11 cellular contexts compared by ENCODE assay signal in the genomic region with DNA sequence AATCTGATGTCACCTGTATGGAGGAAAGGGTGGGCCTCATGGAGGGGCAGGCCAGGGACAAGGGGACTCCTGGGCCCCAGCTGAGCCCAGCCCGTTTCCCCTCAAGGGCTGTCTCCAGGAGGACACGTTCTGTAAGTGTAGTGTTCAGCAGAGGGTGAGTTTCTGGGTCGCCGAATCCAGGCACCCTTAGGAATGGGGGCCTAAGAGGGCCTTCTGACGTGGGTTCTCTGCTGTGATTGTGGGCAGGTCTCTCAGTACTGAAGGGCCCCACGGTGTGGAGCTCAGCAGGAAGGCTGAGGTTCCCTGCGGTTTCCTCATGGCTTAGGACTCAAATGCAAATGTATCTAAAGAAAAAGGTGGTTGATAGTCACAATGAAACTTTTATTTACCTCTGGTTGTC. TPM values are rescaled to one million over a fixed set of nuclear protein-coding genes. Genes with fewer than 3 reads are reported as not detected.
DNase-seq lines count a peak whose midpoint lies in the region; ATAC-seq, FAIRE-seq and TF ChIP-seq lines count a peak whose summit lies in the region.
"Had no signal": no experiment of that assay in that cellular context is flagged by ENCODE, and none has a peak within 500 bp of the region (broad histone marks: within the 10 kb centered on the region; RNA-seq: fewer than 3 reads in every experiment).

No MANE protein-coding gene starts in this region.

- no peak overlapping the region for H3K4me2 ChIP-seq in Karpas-422 (ENCODE audit: low read depth, low read length, poor library complexity, severe bottlenecking)

- H3K9me2 ChIP-seq in Karpas-422 (replicated peaks; ENCODE audit: insufficient read depth, low read length) = no peaks in the 10 kb centered on the region

- H3K4me3 ChIP-seq in HUES6 (ENCODE audit: low read depth, low read length) (no peak overlapping the region), spleen (no peak overlapping the region), Karpas-422 (ENCODE audit: low read length) (no peak overlapping the region)
- H3K4me3 ChIP-seq: esophagus muscularis mucosa, vagina had no signal

- H3K4me1 ChIP-seq in HUES6 (ENCODE audit: control insufficient read depth, insufficient read depth, low read length) = peaks cover 29% of the 10 kb centered on the region
- H3K4me1 ChIP-seq in spleen = peaks cover 17 to 50% (median 32%) of the 10 kb centered on the region in 6 donors
- peaks cover 10% of the 10 kb centered on the region for H3K4me1 ChIP-seq in Karpas-422 (ENCODE audit: low read length)

- H3K27ac Mint-ChIP-seq in activated naive CD4-positive, alpha-beta T cell treated with anti-CD3 and anti-CD28 coated beads, Interleukin-2, amount 50 U/mL, for 72 hours = peak overlapping the region; percentile 75 to 90

- 26 to 48% (median 34%) methylated on average over 7 of the region's 7 CpGs for WGBS in spleen, 5 donors

- H3K27ac ChIP-seq in HUES6 (ENCODE audit: low read depth, low read length) = peak overlapping the region; percentile 61; the same call in 1 of the 2 replicates
- H3K27ac ChIP-seq in spleen = peak overlapping the region in 3 of 8 donors; percentile 41 to 53 (median 51)
- no peak overlapping the region for H3K27ac ChIP-seq in Karpas-422 (ENCODE audit: low read length)
- H3K27ac ChIP-seq: esophagus muscularis mucosa, vagina had no signal

- intact Hi-C loops in spleen (cut with DNase I; ENCODE audit: low total_unique reads) = no loop called here

- TF ChIP-seq POLR2A in spleen (IDR thresholded peaks at IDR 0.05) (no peak), H54 (IDR thresholded peaks at IDR 0.05; ENCODE audit: low read depth, low read length) (no peak)

- no peak overlapping the region for H2AFZ ChIP-seq in Karpas-422 (ENCODE audit: low read length)

- H3K36me3 Mint-ChIP-seq in activated naive CD4-positive, alpha-beta T cell treated with anti-CD3 and anti-CD28 coated beads, Interleukin-2, amount 50 U/mL, for 72 hours = peaks cover 0 to 5% of the 10 kb centered on the region in 2 donors

- in situ Hi-C loops in GM13977 (cut with MboI; ENCODE audit: low pct_unique_long_range_greater_than_20kb, low sequenced_read_pairs, unreplicated experiment) = no loop called here

- H3K9me3 ChIP-seq in HUES6 (ENCODE audit: control insufficient read depth, insufficient read depth, low read depth, low read length) (no peaks in the 10 kb centered on the region), spleen (no peaks in the 10 kb centered on the region), Karpas-422 (ENCODE audit: low read length) (no peaks in the 10 kb centered on the region)
- H3K9me3 ChIP-seq: esophagus muscularis mucosa, vagina had no signal

- no peak for TF ChIP-seq CTCF in GM13977 (IDR thresholded peaks at IDR 0.05; ENCODE audit: extremely low read depth, insufficient read depth, missing control alignments)
- no peak for TF ChIP-seq CTCF in spleen (IDR thresholded peaks at IDR 0.05 in 8 of 11, conservative IDR thresholded peaks at IDR 0.05 in 3 of 11)
- TF ChIP-seq CTCF in D721Med (IDR thresholded peaks at IDR 0.05; ENCODE audit: insufficient read depth, missing control alignments) = no peak

- peak; percentile 73 for DNase-seq in GM13977 (ENCODE audit: low spot score)
- DNase-seq in activated naive CD4-positive, alpha-beta T cell treated with anti-CD3 and anti-CD28 coated beads, Interleukin-2, amount 50 U/mL, for 72 hours (ENCODE audit: low spot score in 2 of 2) = no peak
- peak; percentile 61 for DNase-seq in spleen
- DNase-seq in Karpas-422 = no peak
- no peak for DNase-seq in D721Med (ENCODE audit: insufficient read length, low spot score)
- no peak for DNase-seq in H54 (ENCODE audit: insufficient read length, low spot score)
- DNase-seq: NCI-H1694 treated with DMSO at 0.1 percent for 48 hours had no signal

- peaks cover 2% of the 10 kb centered on the region; the same call in 1 of the 2 replicates for H4K20me1 ChIP-seq in Karpas-422 (ENCODE audit: insufficient read depth, low read depth, low read length)

- ATAC-seq in activated naive CD4-positive, alpha-beta T cell treated with anti-CD3 and anti-CD28 coated beads, Interleukin-2, amount 50 U/mL, for 72 hours = peak; percentile 84 to 89

- H3K9ac ChIP-seq in HUES6 (ENCODE audit: low read length) = no peak overlapping the region
- H3K9ac ChIP-seq in Karpas-422 (ENCODE audit: low read length) = no peak overlapping the region

- H3K79me2 ChIP-seq in Karpas-422 (ENCODE audit: low read length) = peaks cover 21% of the 10 kb centered on the region

- H3K36me3 ChIP-seq in HUES6 (ENCODE audit: control insufficient read depth, insufficient read depth, low read length) (peaks cover 49% of the 10 kb centered on the region), spleen (peaks cover 0 to 56% (median 21%) of the 10 kb centered on the region in 6 donors), Karpas-422 (ENCODE audit: insufficient read depth, low read length) (no peaks in the 10 kb centered on the region)

- H3K9me3 Mint-ChIP-seq in activated naive CD4-positive, alpha-beta T cell treated with anti-CD3 and anti-CD28 coated beads, Interleukin-2, amount 50 U/mL, for 72 hours = no peaks in the 10 kb centered on the region

- no peak for FAIRE-seq in D721Med (lab: Jason Lieb, UNC)
- no peak for FAIRE-seq in H54 (lab: Jason Lieb, UNC)
- FAIRE-seq: islet of Langerhans had no signal

- H3K27me3 ChIP-seq in HUES6 (ENCODE audit: control insufficient read depth, insufficient read depth, low read length) (no peaks in the 10 kb centered on the region), spleen (replicated peaks in 1 of 7) (no peaks in the 10 kb centered on the region), Karpas-422 (ENCODE audit: low read length) (no peaks in the 10 kb centered on the region)
- H3K27me3 ChIP-seq: esophagus muscularis mucosa, vagina had no signal

RNA-seq across cellular contexts. Expression of gene PTDSS2, which starts 6.5 kb away (rescaled TPM):
- total RNA-seq in activated naive CD4-positive, alpha-beta T cell treated with anti-CD3 and anti-CD28 coated beads, Interleukin-2, amount 50 U/mL, for 72 hours = 10 to 100 TPM; 23.6 to 23.8 TPM
- 10 to 100 TPM; 24.6 to 40.7 (median 29.4) TPM for total RNA-seq in spleen
- 10 to 100 TPM; 11.0 to 26.6 (median 14.9) TPM for polyA plus RNA-seq in spleen
- 13.5 and 25.4 TPM in 2 replicates for total RNA-seq in Karpas-422 (2014; rRNA removed; shearing (Covaris generic); ENCODE audit: low replicate concordance)

RNA-seq across cellular contexts. Expression of gene ANO9, which starts 14.7 kb away (rescaled TPM):
- 10 to 100 TPM; 61.2 to 69.3 TPM for total RNA-seq in activated naive CD4-positive, alpha-beta T cell treated with anti-CD3 and anti-CD28 coated beads, Interleukin-2, amount 50 U/mL, for 72 hours
- 10 to 100 TPM; 10.2 to 34.5 (median 25.9) TPM for total RNA-seq in spleen
- polyA plus RNA-seq in spleen = 10 to 100 TPM; 32.7 to 53.8 (median 50.3) TPM
- 1.4 and 2.2 TPM in 2 replicates for total RNA-seq in Karpas-422 (2014; rRNA removed; shearing (Covaris generic); ENCODE audit: low replicate concordance)

RNA-seq across cellular contexts. Expression of gene SIGIRR, which starts 41.7 kb away (rescaled TPM):
- 10 to 100 TPM; 63.8 to 80.8 TPM for total RNA-seq in activated naive CD4-positive, alpha-beta T cell treated with anti-CD3 and anti-CD28 coated beads, Interleukin-2, amount 50 U/mL, for 72 hours
- 100 to 1,000 TPM in 2 of 7 donors, 10 to 100 TPM in 5; 67.9 to 118 (median 90.9) TPM for total RNA-seq in spleen
- 100 to 1,000 TPM in 2 of 3 donors, 10 to 100 TPM in 1; 95.9 to 194 (median 161) TPM for polyA plus RNA-seq in spleen
- total RNA-seq in Karpas-422 (2014; rRNA removed; shearing (Covaris generic); ENCODE audit: low replicate concordance) = 28.9 and 34.6 TPM in 2 replicates

RNA-seq across cellular contexts. Expression of gene RNH1, which starts 50.5 kb away (rescaled TPM):
- 10 to 100 TPM; 90.9 to 98.0 TPM for total RNA-seq in activated naive CD4-positive, alpha-beta T cell treated with anti-CD3 and anti-CD28 coated beads, Interleukin-2, amount 50 U/mL, for 72 hours
- total RNA-seq in spleen = 100 to 1,000 TPM; 133 to 159 (median 147) TPM
- polyA plus RNA-seq in spleen = 100 to 1,000 TPM in 1 of 3 donors, 10 to 100 TPM in 2; 72.8 to 143 (median 83.8) TPM
- 59.4 and 107 TPM in 2 replicates for total RNA-seq in Karpas-422 (2014; rRNA removed; shearing (Covaris generic); ENCODE audit: low replicate concordance)

Comparison
In these comparisons a context has a peak if more than half of its experiments do, and no peak if none do; other contexts are left out.
1. DNase-seq: peak in GM13977 (single experiment) and spleen (single experiment); none in activated naive CD4-positive, alpha-beta T cell treated with anti-CD3 and anti-CD28 coated beads, Interleukin-2, amount 50 U/mL, for 72 hours (0 of 2), Karpas-422 (single experiment), D721Med (single experiment) and H54 (single experiment).